18 cellular contexts compared by ENCODE assay signal in the genomic region with DNA sequence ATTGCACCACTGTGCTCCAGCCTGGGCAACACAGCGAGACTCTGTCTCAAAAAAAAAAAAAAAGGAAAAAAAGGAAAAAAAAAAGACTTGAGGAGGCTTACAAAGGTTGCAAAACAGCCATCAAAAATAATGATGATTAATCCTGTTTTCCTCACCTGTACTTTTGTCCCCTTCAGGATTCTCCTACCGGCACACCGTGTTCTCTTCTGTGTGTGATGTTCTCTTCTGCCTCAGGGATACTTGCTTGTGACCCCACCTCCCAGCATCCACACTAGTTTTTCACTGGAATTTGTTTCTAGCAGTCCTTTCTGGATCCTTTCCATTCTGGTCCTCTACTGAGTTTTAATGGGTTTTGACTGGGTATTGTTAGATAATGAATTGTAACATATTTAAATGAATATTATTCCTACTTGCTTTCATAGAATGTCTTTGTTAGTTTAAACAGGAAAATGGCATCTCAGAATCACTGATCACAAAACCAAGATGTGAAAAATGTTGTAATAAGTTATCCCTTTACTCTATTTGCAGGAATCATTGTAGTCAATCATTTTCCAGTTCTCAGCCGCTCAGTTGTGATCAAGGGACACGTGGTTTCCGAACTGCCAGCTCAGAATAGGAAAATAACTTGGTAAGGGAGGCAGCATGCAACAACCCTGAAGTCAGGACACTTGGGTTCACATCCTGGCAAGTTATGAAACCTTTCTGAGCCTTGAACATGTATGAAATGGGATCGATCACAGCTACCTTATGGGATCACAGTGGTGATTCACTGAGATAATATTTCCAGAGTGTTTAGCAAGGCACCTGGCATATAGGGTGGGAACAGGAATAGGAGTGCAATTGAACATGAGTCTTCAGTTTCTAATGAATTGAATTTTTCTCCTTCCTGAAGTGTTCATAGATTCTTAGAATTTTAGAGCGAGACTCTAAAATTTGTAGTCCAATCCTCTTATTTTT. TPM values are rescaled to one million over a fixed set of nuclear protein-coding genes. Genes with fewer than 3 reads are reported as not detected.
DNase-seq lines count a peak whose midpoint lies in the region; ATAC-seq and TF ChIP-seq lines count a peak whose summit lies in the region.
"Had no signal": no experiment of that assay in that cellular context is flagged by ENCODE, and none has a peak within 500 bp of the region (broad histone marks: within the 10 kb centered on the region; RNA-seq: fewer than 3 reads in every experiment).

No MANE protein-coding gene starts in this region.

- no peak for ATAC-seq in activated T-cell treated with anti-CD3 and anti-CD28 coated beads, Interleukin-2, amount 50 U/mL, for 72 hours (replicated peaks in 1 of 2)
- no peak for ATAC-seq in T-helper 17 cell
- no peak for ATAC-seq in foreskin keratinocyte
- peak in 3 of 4 donors; percentile 21 to 43 (median 37) for ATAC-seq in psoas muscle
- ATAC-seq in HG03439 (IDR thresholded peaks at IDR 0.05; ENCODE audit: unreplicated experiment), result no peak
- ATAC-seq: HCT116 had no signal

- no peak for TF ChIP-seq POLR2A in breast epithelium (IDR thresholded peaks at IDR 0.05)

- WGBS in psoas muscle, 3 donors, result 91 to 92% (median 91%) methylated on average over 8 of the region's 8 CpGs

- no peak for DNase-seq in activated T-cell treated with anti-CD3 and anti-CD28 coated beads, Interleukin-2, amount 50 U/mL, for 72 hours
- DNase-seq in activated T-cell treated with anti-CD3 and anti-CD28 coated beads, Interleukin-2, amount 50 U/mL, for 1 hour, result no peak
- DNase-seq in T-helper 17 cell (no peak), foreskin keratinocyte (peak; percentile 7 to 37), psoas muscle (no peak), Ammon's horn (ENCODE audit: low spot score) (no peak), breast epithelium (ENCODE audit: low spot score in 2 of 2) (no peak)
- DNase-seq: COR-L47, GF-D8, GM23248, NCI-H1436, NCI-H2029, NCI-H2171 treated with DMSO at 0.1 percent for 48 hours, NCI-H774, PC-9 had no signal

- H3K27ac Mint-ChIP-seq in activated T-cell treated with anti-CD3 and anti-CD28 coated beads, Interleukin-2, amount 50 U/mL, for 72 hours, result peak overlapping the region; percentile 30
- H3K27ac Mint-ChIP-seq in T-helper 17 cell, result peak overlapping the region; percentile 41

- H3K4me1 ChIP-seq in foreskin keratinocyte, result no peaks in the 10 kb centered on the region
- peaks cover under 1% of the 10 kb centered on the region for H3K4me1 ChIP-seq in psoas muscle
- no peaks in the 10 kb centered on the region for H3K4me1 ChIP-seq in breast epithelium

- TF ChIP-seq CTCF in foreskin keratinocyte (conservative IDR thresholded peaks at IDR 0.05) (no peak), psoas muscle (IDR thresholded peaks at IDR 0.05) (no peak), breast epithelium (IDR thresholded peaks at IDR 0.05) (no peak)

- H3K4me1 Mint-ChIP-seq in activated T-cell treated with anti-CD3 and anti-CD28 coated beads, Interleukin-2, amount 50 U/mL, for 72 hours (ENCODE audit: low read depth), result peaks cover 16% of the 10 kb centered on the region
- H3K4me1 Mint-ChIP-seq in T-helper 17 cell, result peaks cover 22% of the 10 kb centered on the region

- H3K27me3 ChIP-seq in foreskin keratinocyte (no peaks in the 10 kb centered on the region), psoas muscle (ENCODE audit: insufficient read depth in 3 of 3, low read length in 2 of 3) (no peaks in the 10 kb centered on the region), breast epithelium (no peaks in the 10 kb centered on the region)

- peaks cover 2 to 6% of the 10 kb centered on the region in 2 donors for H3K36me3 Mint-ChIP-seq in activated T-cell treated with anti-CD3 and anti-CD28 coated beads, Interleukin-2, amount 50 U/mL, for 72 hours (ENCODE audit: insufficient read depth in 2 of 2)
- peaks cover 2% of the 10 kb centered on the region for H3K36me3 Mint-ChIP-seq in T-helper 17 cell (ENCODE audit: low read depth)

- no peak overlapping the region for H3K4me3 Mint-ChIP-seq in activated T-cell treated with anti-CD3 and anti-CD28 coated beads, Interleukin-2, amount 50 U/mL, for 72 hours
- H3K4me3 Mint-ChIP-seq in T-helper 17 cell, result no peak overlapping the region
- H3K4me3 Mint-ChIP-seq: CD14-positive monocyte had no signal

- no peaks in the 10 kb centered on the region for H3K9me3 Mint-ChIP-seq in activated T-cell treated with anti-CD3 and anti-CD28 coated beads, Interleukin-2, amount 50 U/mL, for 72 hours
- H3K9me3 Mint-ChIP-seq: CD14-positive monocyte had no signal

- no peaks in the 10 kb centered on the region for H3K9me3 ChIP-seq in T-helper 17 cell (ENCODE audit: control insufficient read depth, low read length, poor library complexity, severe bottlenecking)
- H3K9me3 ChIP-seq in psoas muscle, result no peaks in the 10 kb centered on the region
- no peaks in the 10 kb centered on the region for H3K9me3 ChIP-seq in breast epithelium

- no peaks in the 10 kb centered on the region for H3K27me3 Mint-ChIP-seq in activated T-cell treated with anti-CD3 and anti-CD28 coated beads, Interleukin-2, amount 50 U/mL, for 72 hours (ENCODE audit: low read depth)
- no peaks in the 10 kb centered on the region for H3K27me3 Mint-ChIP-seq in T-helper 17 cell

- no peak overlapping the region for H3K4me3 ChIP-seq in psoas muscle
- no peak overlapping the region for H3K4me3 ChIP-seq in breast epithelium
- H3K4me3 ChIP-seq: GM23248, PC-9 had no signal

- H3K27ac ChIP-seq in foreskin keratinocyte (no peak overlapping the region), psoas muscle (no peak overlapping the region), breast epithelium (no peak overlapping the region)
- H3K27ac ChIP-seq: GM23248, PC-9 had no signal

- H3K36me3 ChIP-seq in psoas muscle (ENCODE audit: insufficient read depth in 1 of 2, low read depth in 1 of 2) (peaks cover 0 to 35% of the 10 kb centered on the region in 2 donors), breast epithelium (no peaks in the 10 kb centered on the region)

- intact Hi-C loops in psoas muscle (cut with DNase I) (no loop called here), breast epithelium (cut with DNase I; ENCODE audit: low total_unique reads) (no loop called here)

RNA-seq across cellular contexts. Expression of gene C6orf89, which starts 8.5 kb away (rescaled TPM):
- total RNA-seq in activated T-cell treated with anti-CD3 and anti-CD28 coated beads, Interleukin-2, amount 50 U/mL, for 72 hours, result 10 to 100 TPM; 53.1 to 54.6 TPM
- total RNA-seq in T-helper 17 cell (10 to 100 TPM; 30.9 to 36.4 TPM), foreskin keratinocyte (31.8 and 32.7 TPM in 2 replicates), psoas muscle (10 to 100 TPM; 37.1 to 53.4 (median 51.1) TPM), breast epithelium (10 to 100 TPM; 32.8 to 58.7 (median 45.4) TPM)
- polyA plus RNA-seq in foreskin keratinocyte (15.7 and 16.9 TPM in 2 replicates), psoas muscle (10 to 100 TPM; 23.2 to 56.3 (median 35.4) TPM)

RNA-seq across cellular contexts. Expression of gene PPIL1, which starts 19.7 kb away (rescaled TPM):
- total RNA-seq in activated T-cell treated with anti-CD3 and anti-CD28 coated beads, Interleukin-2, amount 50 U/mL, for 72 hours, result 10 to 100 TPM; 32.6 to 43.0 TPM
- total RNA-seq in T-helper 17 cell (1 to 10 TPM; 3.8 to 4.5 TPM), foreskin keratinocyte (61.6 and 65.7 TPM in 2 replicates), psoas muscle (10 to 100 TPM; 20.9 to 38.8 (median 22.1) TPM), breast epithelium (10 to 100 TPM in 2 of 3 donors, 1 to 10 TPM in 1; 4.5 to 24.7 (median 19.7) TPM)
- polyA plus RNA-seq in foreskin keratinocyte (53.3 and 54.0 TPM in 2 replicates), psoas muscle (10 to 100 TPM; 18.1 to 92.3 (median 40.4) TPM)

RNA-seq across cellular contexts. Expression of gene CPNE5, which starts 55.0 kb away (rescaled TPM):
- total RNA-seq in activated T-cell treated with anti-CD3 and anti-CD28 coated beads, Interleukin-2, amount 50 U/mL, for 72 hours, result 1 to 10 TPM in 1 of 2 donors, under 1 TPM in 1; 0.48 to 2.6 TPM
- 10 to 100 TPM in 1 of 2 donors, 1 to 10 TPM in 1; 5.5 to 16.0 TPM for total RNA-seq in T-helper 17 cell
- 0.07 TPM in 1 of 2 replicates, not detected in the other for total RNA-seq in foreskin keratinocyte
- 0.08 TPM in 1 of 2 replicates, not detected in the other for polyA plus RNA-seq in foreskin keratinocyte
- 1 to 10 TPM in 2 of 4 donors, under 1 TPM in 2; 0.27 to 1.1 (median 0.72) TPM for total RNA-seq in psoas muscle
- polyA plus RNA-seq in psoas muscle, result 1 to 10 TPM in 1 of 3 donors, under 1 TPM in 2; 0.03 to 1.7 (median 0.10) TPM
- 1 to 10 TPM in 2 of 3 donors, under 1 TPM in 1; 0.96 to 5.2 (median 3.7) TPM for total RNA-seq in breast epithelium
- total RNA-seq: GM23248 had no signal

Comparison
In these comparisons a context has a peak if more than half of its experiments do, and no peak if none do; other contexts are left out.
1. ATAC-seq: peak in psoas muscle (3 of 4); none in activated T-cell treated with anti-CD3 and anti-CD28 coated beads, Interleukin-2, amount 50 U/mL, for 72 hours (0 of 2), T-helper 17 cell (single experiment), foreskin keratinocyte (single experiment) and HG03439 (single experiment).
2. DNase-seq: peak in foreskin keratinocyte (2 of 2); none in activated T-cell treated with anti-CD3 and anti-CD28 coated beads, Interleukin-2, amount 50 U/mL, for 72 hours (0 of 2), activated T-cell treated with anti-CD3 and anti-CD28 coated beads, Interleukin-2, amount 50 U/mL, for 1 hour (single experiment), T-helper 17 cell (0 of 3), psoas muscle (0 of 2), Ammon's horn (single experiment) and breast epithelium (0 of 2).